ENCODE assay signal across 16 cellular contexts in the genomic region with DNA sequence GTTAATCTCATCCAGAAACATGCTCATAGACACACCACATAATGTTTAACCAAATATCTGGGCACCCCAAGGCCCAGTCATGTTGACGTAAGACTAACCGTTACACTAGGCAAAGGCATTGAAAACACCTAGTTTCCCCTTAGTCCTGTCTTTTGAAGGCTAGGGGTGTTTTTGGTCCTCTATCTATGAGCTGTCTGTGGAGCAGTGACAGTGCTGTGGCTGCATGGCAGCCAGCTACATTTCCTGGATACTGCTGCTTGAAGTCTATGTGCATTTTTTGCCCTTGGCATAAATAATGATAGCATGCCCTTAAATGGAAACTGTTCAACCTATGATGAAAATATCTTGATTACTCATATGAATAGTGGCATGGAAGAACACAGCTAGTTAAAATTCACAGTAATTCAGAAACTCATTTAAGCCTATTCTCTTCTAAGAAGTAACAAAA. TPM values are rescaled to one million over a fixed set of nuclear protein-coding genes. Genes with fewer than 3 reads are reported as not detected.
A peak's percentile ranks its signal among the peaks of the same experiment; 100 is the strongest.
DNase-seq lines count a peak whose midpoint lies in the region; ATAC-seq and TF ChIP-seq lines count a peak whose summit lies in the region.
"Had no signal": no experiment of that assay in that cellular context is flagged by ENCODE, and none has a peak within 500 bp of the region (broad histone marks: within the 10 kb centered on the region; RNA-seq: fewer than 3 reads in every experiment).

No MANE protein-coding gene starts in this region.

- no peak overlapping the region for H3K4me3 ChIP-seq in gastrocnemius medialis
- H3K4me3 ChIP-seq: mucosa of descending colon, right lobe of liver had no signal

- TF ChIP-seq POLR2A in gastrocnemius medialis (IDR thresholded peaks at IDR 0.05): no peak

- no peaks in the 10 kb centered on the region for H3K9me3 Mint-ChIP-seq in activated T-cell treated with anti-CD3 and anti-CD28 coated beads, Interleukin-2, amount 50 U/mL, for 24 hours
- H3K9me3 Mint-ChIP-seq in effector memory CD8-positive, alpha-beta T cell: no peaks in the 10 kb centered on the region
- H3K9me3 Mint-ChIP-seq: endodermal cell had no signal

- in situ Hi-C loops in gastrocnemius medialis (cut with MboI; ENCODE audit: low sequenced_read_pairs in 4 of 4): no loop called here

- peak overlapping the region; percentile 90 for H3K27ac Mint-ChIP-seq in activated T-cell treated with anti-CD3 and anti-CD28 coated beads, Interleukin-2, amount 50 U/mL, for 24 hours
- H3K27ac Mint-ChIP-seq in T-helper 17 cell: peak overlapping the region; percentile 65
- peak overlapping the region; percentile 19 to 74 for H3K27ac Mint-ChIP-seq in effector memory CD8-positive, alpha-beta T cell
- H3K27ac Mint-ChIP-seq: endodermal cell had no signal

- intact Hi-C loops in gastrocnemius medialis (cut with DNase I; ENCODE audit: low total_unique reads): no loop called here

- no peaks in the 10 kb centered on the region for H3K4me1 ChIP-seq in gastrocnemius medialis
- H3K4me1 ChIP-seq: right lobe of liver had no signal

- H3K27me3 ChIP-seq in gastrocnemius medialis: no peaks in the 10 kb centered on the region
- H3K27me3 ChIP-seq: right lobe of liver had no signal

- peaks cover 27% of the 10 kb centered on the region for H3K36me3 Mint-ChIP-seq in activated T-cell treated with anti-CD3 and anti-CD28 coated beads, Interleukin-2, amount 50 U/mL, for 24 hours (ENCODE audit: low read depth)
- H3K36me3 Mint-ChIP-seq in T-helper 17 cell (ENCODE audit: low read depth): no peaks in the 10 kb centered on the region
- peaks cover 3% of the 10 kb centered on the region for H3K36me3 Mint-ChIP-seq in effector memory CD8-positive, alpha-beta T cell (ENCODE audit: insufficient read depth)

- H3K27ac ChIP-seq in gastrocnemius medialis: no peak overlapping the region
- H3K27ac ChIP-seq: right lobe of liver had no signal

- no peaks in the 10 kb centered on the region for H3K27me3 Mint-ChIP-seq in activated T-cell treated with anti-CD3 and anti-CD28 coated beads, Interleukin-2, amount 50 U/mL, for 24 hours
- no peaks in the 10 kb centered on the region for H3K27me3 Mint-ChIP-seq in T-helper 17 cell
- H3K27me3 Mint-ChIP-seq in effector memory CD8-positive, alpha-beta T cell: no peaks in the 10 kb centered on the region

- H3K4me3 Mint-ChIP-seq in activated T-cell treated with anti-CD3 and anti-CD28 coated beads, Interleukin-2, amount 50 U/mL, for 24 hours: peak overlapping the region; percentile 29
- H3K4me3 Mint-ChIP-seq in T-helper 17 cell: no peak overlapping the region
- H3K4me3 Mint-ChIP-seq in effector memory CD8-positive, alpha-beta T cell: no peak overlapping the region
- H3K4me3 Mint-ChIP-seq: endodermal cell had no signal

- H3K36me3 ChIP-seq in gastrocnemius medialis: no peaks in the 10 kb centered on the region
- H3K36me3 ChIP-seq: right lobe of liver had no signal

- no peak for TF ChIP-seq CTCF in gastrocnemius medialis (IDR thresholded peaks at IDR 0.05 in 4 of 5, conservative IDR thresholded peaks at IDR 0.05 in 1 of 5)

- DNase-seq in activated T-cell treated with anti-CD3 and anti-CD28 coated beads, Interleukin-2, amount 50 U/mL, for 24 hours: peak; percentile 44
- no peak for DNase-seq in activated T-cell treated with anti-CD3 and anti-CD28 coated beads for 4 hours
- DNase-seq in T-helper 17 cell: no peak
- DNase-seq in effector memory CD8-positive, alpha-beta T cell: no peak
- no peak for DNase-seq in gastrocnemius medialis
- DNase-seq in AG08395 (ENCODE audit: low spot score): no peak
- DNase-seq: Calu3, endodermal cell, GDM1, Kasumi-1, mucosa of descending colon, NCI-H1436 treated with DMSO at 0.1 percent for 48 hours, NCI-H446 treated with DMSO at 0.1 percent for 48 hours, right lobe of liver had no signal

- H3K9me3 ChIP-seq in T-helper 17 cell (ENCODE audit: control insufficient read depth, low read length, poor library complexity, severe bottlenecking) (no peaks in the 10 kb centered on the region), gastrocnemius medialis (no peaks in the 10 kb centered on the region)
- H3K9me3 ChIP-seq: mucosa of descending colon, right lobe of liver had no signal

- peaks cover 59% of the 10 kb centered on the region for H3K4me1 Mint-ChIP-seq in activated T-cell treated with anti-CD3 and anti-CD28 coated beads, Interleukin-2, amount 50 U/mL, for 24 hours (ENCODE audit: low read depth)
- H3K4me1 Mint-ChIP-seq in T-helper 17 cell: peaks cover 38% of the 10 kb centered on the region
- H3K4me1 Mint-ChIP-seq in effector memory CD8-positive, alpha-beta T cell (ENCODE audit: low read depth in 2 of 2): peaks cover 25 to 42% of the 10 kb centered on the region in 2 donors

- ATAC-seq in GM18502 (IDR thresholded peaks at IDR 0.05; ENCODE audit: poor library complexity, unreplicated experiment) (peak; percentile 41), T-helper 17 cell (peak; percentile 87), GM18907 (IDR thresholded peaks at IDR 0.05; ENCODE audit: unreplicated experiment) (no peak), gastrocnemius medialis (no peak)
- peak; percentile 21 for ATAC-seq in effector memory CD8-positive, alpha-beta T cell (replicated peaks)
- ATAC-seq: mucosa of descending colon, right lobe of liver had no signal

RNA-seq across cellular contexts. Expression of gene FARS2, which starts 18.6 kb away (rescaled TPM):
- 10 to 100 TPM; 20.7 to 26.4 TPM for total RNA-seq in T-helper 17 cell
- 10 to 100 TPM; 13.6 to 24.0 (median 15.8) TPM for total RNA-seq in gastrocnemius medialis

RNA-seq across cellular contexts. Expression of gene LYRM4, which starts 19.2 kb away (rescaled TPM):
- total RNA-seq in T-helper 17 cell (10 to 100 TPM; 14.6 to 19.2 TPM), gastrocnemius medialis (10 to 100 TPM in 3 of 4 donors, 1 to 10 TPM in 1; 8.4 to 20.1 (median 12.2) TPM)

Comparison
In these comparisons a context has a peak if more than half of its experiments do, and no peak if none do; other contexts are left out.
1. ATAC-seq: peak in GM18502 (single experiment), T-helper 17 cell (single experiment) and effector memory CD8-positive, alpha-beta T cell (single experiment); none in GM18907 (single experiment) and gastrocnemius medialis (0 of 2).
2. Peak in every context shown above with its lines, with median percentiles within 50 percentile points of each other: H3K27ac Mint-ChIP-seq.